Comparison of ENCODE assay signal across 17 cellular contexts in the genomic region with DNA sequence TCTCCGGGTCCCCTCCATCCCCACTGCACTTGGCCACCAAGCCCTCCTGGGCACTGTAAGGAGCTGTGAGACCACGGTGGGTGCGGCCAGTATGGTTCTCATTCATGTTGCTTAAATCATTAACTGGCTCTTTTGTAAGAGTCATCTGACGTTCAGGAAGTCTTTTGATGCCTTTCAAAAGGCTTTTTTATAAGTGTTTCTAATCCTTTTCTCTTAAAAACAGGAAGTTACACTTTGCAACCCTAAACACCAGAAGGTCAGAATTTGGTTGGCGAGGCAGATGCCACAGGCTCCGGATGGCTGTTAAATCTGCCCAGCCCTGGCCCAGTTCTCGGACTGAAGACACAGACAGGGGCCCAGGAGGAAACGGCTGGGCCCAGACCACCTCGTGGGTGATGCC. TPM values are rescaled to one million over a fixed set of nuclear protein-coding genes. Genes with fewer than 3 reads are reported as not detected.
DNase-seq lines count a peak whose midpoint lies in the region; ATAC-seq and TF ChIP-seq lines count a peak whose summit lies in the region.
"Had no signal": no experiment of that assay in that cellular context is flagged by ENCODE, and none has a peak within 500 bp of the region (broad histone marks: within the 10 kb centered on the region; RNA-seq: fewer than 3 reads in every experiment).

No MANE protein-coding gene starts in this region.

- H3K36me3 ChIP-seq in left lung (no peaks in the 10 kb centered on the region), esophagus muscularis mucosa (no peaks in the 10 kb centered on the region)

- peak overlapping the region; percentile 83 to 97 (median 93) for H3K27ac Mint-ChIP-seq in CD14-positive monocyte
- H3K27ac Mint-ChIP-seq: stimulated activated memory B cell treated with anti-CD40 and anti-IgM and Interleukin-4, amounts not matched to agents 10 μg/mL and 1 μg/mL and 100 μg/mL, for 72 hours had no signal

- ATAC-seq in HG02938 (IDR thresholded peaks at IDR 0.05; ENCODE audit: unreplicated experiment) (peak; percentile 58), left lung (peak; percentile 22)
- ATAC-seq: activated CD4-positive, CD25-positive, alpha-beta regulatory T cell treated with anti-CD3 and anti-CD28 coated beads, Interleukin-2, amount 50 U/mL, for 24 hours; activated T-helper 17 cell treated with anti-CD3 and anti-CD28 coated beads, Interleukin-2, amount 50 U/mL, for 72 hours; psoas muscle; stimulated activated memory B cell treated with anti-CD40 and anti-IgM and Interleukin-4, amounts not matched to agents 10 μg/mL and 1 μg/mL and 100 μg/mL, for 72 hours had no signal

- intact Hi-C loops in CD14-positive monocyte (cut with micrococcal nuclease) (no loop called here), left lung (cut with DNase I) (no loop called here), esophagus muscularis mucosa (cut with DNase I) (no loop called here)

- peak overlapping the region; percentile 47 to 77 for H3K4me3 Mint-ChIP-seq in CD14-positive monocyte
- H3K4me3 Mint-ChIP-seq: activated T-helper 17 cell treated with anti-CD3 and anti-CD28 coated beads, Interleukin-2, amount 50 U/mL, for 72 hours; stimulated activated memory B cell treated with anti-CD40 and anti-IgM and Interleukin-4, amounts not matched to agents 10 μg/mL and 1 μg/mL and 100 μg/mL, for 72 hours had no signal

- H3K27me3 Mint-ChIP-seq in CD14-positive monocyte (ENCODE audit: low read depth in 3 of 3) = peaks cover 9 to 12% (median 11%) of the 10 kb centered on the region in 3 donors

- H3K27ac ChIP-seq in left lung (no peak overlapping the region), esophagus muscularis mucosa (replicated peaks in 1 of 4) (no peak overlapping the region)
- H3K27ac ChIP-seq: dorsolateral prefrontal cortex, psoas muscle, SK-N-MC had no signal

- no peaks in the 10 kb centered on the region for H3K27me3 ChIP-seq in left lung
- H3K27me3 ChIP-seq in esophagus muscularis mucosa = peaks cover 0 to 24% (median 0%) of the 10 kb centered on the region in 4 donors

- no peak overlapping the region for H3K4me3 ChIP-seq in left lung
- no peak overlapping the region for H3K4me3 ChIP-seq in esophagus muscularis mucosa
- H3K4me3 ChIP-seq: dorsolateral prefrontal cortex, psoas muscle, SK-N-MC had no signal

- TF ChIP-seq POLR2A in esophagus muscularis mucosa (IDR thresholded peaks at IDR 0.05; ENCODE audit: low read depth) = no peak

- 72% methylated on average over 9 of the region's 9 CpGs for WGBS in esophagus muscularis mucosa

- peak; percentile 69 for DNase-seq in CD14-positive monocyte (ENCODE audit: low spot score)
- DNase-seq in OCI-M1 (lab: John Stamatoyannopoulos, UW) = peak; percentile 12
- DNase-seq in left lung = no peak
- DNase-seq in NCI-H446 (lab: John Stamatoyannopoulos, UW) = no peak
- DNase-seq in esophagus muscularis mucosa (ENCODE audit: extremely low spot score) = no peak
- no peak for DNase-seq in C1 segment of cervical spinal cord (lab: John Stamatoyannopoulos, UW)
- no peak for DNase-seq in effector CD8-positive, alpha-beta T cell (lab: John Stamatoyannopoulos, UW)
- DNase-seq: dorsolateral prefrontal cortex, HCEC 1CT, NCI-H748 treated with DMSO at 0.1 percent for 48 hours, psoas muscle had no signal

- H3K9me3 Mint-ChIP-seq in CD14-positive monocyte = peaks cover 1 to 11% (median 4%) of the 10 kb centered on the region in 7 donors
- H3K9me3 Mint-ChIP-seq: activated T-helper 17 cell treated with anti-CD3 and anti-CD28 coated beads, Interleukin-2, amount 50 U/mL, for 72 hours had no signal

- H3K4me1 Mint-ChIP-seq in CD14-positive monocyte = peaks cover 29% of the 10 kb centered on the region

- TF ChIP-seq CTCF in CD14-positive monocyte (IDR thresholded peaks at IDR 0.05) = no peak
- TF ChIP-seq CTCF in left lung (IDR thresholded peaks at IDR 0.05) = no peak
- TF ChIP-seq CTCF in esophagus muscularis mucosa (IDR thresholded peaks at IDR 0.05) = no peak

- H3K9me3 ChIP-seq in left lung (no peaks in the 10 kb centered on the region), esophagus muscularis mucosa (no peaks in the 10 kb centered on the region)
- H3K9me3 ChIP-seq: psoas muscle had no signal

- peaks cover 0 to 14% of the 10 kb centered on the region in 2 donors for H3K4me1 ChIP-seq in left lung
- no peaks in the 10 kb centered on the region for H3K4me1 ChIP-seq in esophagus muscularis mucosa
- H3K4me1 ChIP-seq: psoas muscle had no signal

- peaks cover 0 to 3% of the 10 kb centered on the region in 2 donors for H3K36me3 Mint-ChIP-seq in CD14-positive monocyte
- H3K36me3 Mint-ChIP-seq: stimulated activated memory B cell treated with anti-CD40 and anti-IgM and Interleukin-4, amounts not matched to agents 10 μg/mL and 1 μg/mL and 100 μg/mL, for 72 hours had no signal

- no peak for TF ChIP-seq EP300 in esophagus muscularis mucosa (IDR thresholded peaks at IDR 0.05)

RNA-seq across cellular contexts. Expression of gene DIO3, which starts 26.1 kb away (rescaled TPM):
- polyA plus RNA-seq in CD14-positive monocyte = not detected
- total RNA-seq in left lung = under 1 TPM; 0.38 to 0.84 TPM
- total RNA-seq in esophagus muscularis mucosa = 1 to 10 TPM in 3 of 4 donors, under 1 TPM in 1; 0.99 to 1.7 (median 1.2) TPM
- total RNA-seq: activated T-helper 17 cell treated with anti-CD3 and anti-CD28 coated beads, Interleukin-2, amount 50 U/mL, for 72 hours had no signal
- polyA plus RNA-seq: BJ had no signal

Comparison
In these comparisons a context has a peak if more than half of its experiments do, and no peak if none do; other contexts are left out.
1. DNase-seq: peak in CD14-positive monocyte (single experiment) and OCI-M1 (single experiment); none in left lung (0 of 2), NCI-H446 (0 of 2), esophagus muscularis mucosa (single experiment), C1 segment of cervical spinal cord (0 of 14) and effector CD8-positive, alpha-beta T cell (single experiment).